ENCODE assay signal across 8 cellular contexts in the genomic region with DNA sequence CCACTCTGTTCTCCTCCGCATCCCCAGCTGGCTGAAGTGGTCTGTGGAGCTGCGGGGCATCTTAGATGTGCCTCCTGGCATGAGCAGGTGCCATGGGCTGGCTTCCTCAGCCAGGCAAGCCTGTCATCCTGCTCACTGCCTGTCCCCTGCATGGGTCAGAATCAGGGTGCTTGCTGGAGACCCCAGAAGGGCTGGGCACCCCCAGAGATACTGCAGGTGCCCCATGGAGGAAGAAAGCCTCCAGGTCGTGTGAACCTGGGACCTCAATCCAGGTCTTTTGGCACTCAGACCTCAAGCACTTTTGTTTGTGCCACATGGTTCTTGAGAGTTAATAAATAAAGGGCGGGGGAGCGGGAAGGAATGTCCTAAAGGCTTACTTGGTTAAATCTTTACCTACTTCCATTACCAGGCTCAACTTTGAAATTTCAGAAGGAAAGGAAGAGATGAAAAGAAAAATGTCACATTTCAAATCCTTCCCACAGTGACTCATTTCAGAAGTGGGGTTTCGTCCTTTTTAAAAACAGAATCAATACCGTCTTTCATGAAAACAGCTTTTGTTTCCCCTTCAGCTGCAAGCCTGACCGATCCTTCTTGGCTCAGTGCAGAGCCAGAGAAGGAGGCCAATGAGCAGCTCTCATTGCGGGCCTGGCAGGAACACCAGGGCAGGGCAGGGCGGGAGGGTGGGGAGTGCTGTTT.
DNase-seq lines count a peak whose midpoint lies in the region; ATAC-seq and TF ChIP-seq lines count a peak whose summit lies in the region.

No MANE protein-coding gene starts in this region.

- H3K4me1 ChIP-seq in mammary epithelial cell (ENCODE audit: insufficient read depth, low read length) (peaks cover 31% of the 10 kb centered on the region), ascending aorta (peaks cover 2 to 6% of the 10 kb centered on the region in 2 donors)

- no peaks in the 10 kb centered on the region for H3K36me3 ChIP-seq in mammary epithelial cell (ENCODE audit: insufficient read depth, low read length)
- no peaks in the 10 kb centered on the region for H3K36me3 ChIP-seq in brain microvascular endothelial cell (replicated peaks)
- no peaks in the 10 kb centered on the region for H3K36me3 ChIP-seq in ascending aorta

- peak overlapping the region; percentile 50 for H3K4me2 ChIP-seq in mammary epithelial cell (ENCODE audit: insufficient read depth, low read depth, low read length)

- peak; percentile 59 for DNase-seq in mammary epithelial cell
- DNase-seq in pons (ENCODE audit: low spot score) = peak; percentile 94
- no peak for DNase-seq in NAMALWA (ENCODE audit: low spot score)
- DNase-seq in brain microvascular endothelial cell = no peak
- DNase-seq in activated gamma-delta T cell treated with Interleukin-2 at 50 U/mL for 16 hours = no peak
- no peak for DNase-seq in ascending aorta (ENCODE audit: low spot score in 2 of 2)

- H3K4me3 ChIP-seq in mammary epithelial cell (replicated peaks in 1 of 3; ENCODE audit: insufficient read depth in 1 of 3, low read depth in 2 of 3, low read length in 3 of 3) (no peak overlapping the region), brain microvascular endothelial cell (ENCODE audit: low read depth, low read length) (no peak overlapping the region), ascending aorta (no peak overlapping the region)

- CTCF ChIA-PET in mammary epithelial cell (lab: Charles Lee; ENCODE audit: low non-redundant PET) = no interaction called here

- ATAC-seq in GM19023 (IDR thresholded peaks at IDR 0.05; ENCODE audit: unreplicated experiment) = peak; percentile 87
- ATAC-seq in HG02970 (IDR thresholded peaks at IDR 0.05; ENCODE audit: low FRiP score, unreplicated experiment) = peak; percentile 73

- H3K9ac ChIP-seq in mammary epithelial cell (ENCODE audit: insufficient read depth, low read length) = no peak overlapping the region

- TF ChIP-seq CTCF in mammary epithelial cell (conservative IDR thresholded peaks at IDR 0.05 in 1 of 2, IDR thresholded peaks at IDR 0.05 in 1 of 2; ENCODE audit: extremely low read depth in 1 of 2, insufficient read depth in 1 of 2, low read depth in 1 of 2, low read length in 2 of 2) (no peak), brain microvascular endothelial cell (IDR thresholded peaks at IDR 0.05; ENCODE audit: low read depth, low read length, missing control alignments) (no peak), ascending aorta (IDR thresholded peaks at IDR 0.05) (no peak)

- H2AFZ ChIP-seq in mammary epithelial cell (ENCODE audit: low read depth, low read length) = peak overlapping the region; percentile 76

- H3K79me2 ChIP-seq in mammary epithelial cell (ENCODE audit: insufficient read depth, low read length) = no peaks in the 10 kb centered on the region

- intact Hi-C loops in mammary epithelial cell (cut with micrococcal nuclease) (no loop called here), ascending aorta (cut with DNase I) (loop anchor here (10.0 kb wide), 1 partner anchor 62 kb away; no protein-coding TSS in a partner anchor)

- no peaks in the 10 kb centered on the region for H4K20me1 ChIP-seq in mammary epithelial cell (ENCODE audit: insufficient read depth, low read length)

- H3K27me3 ChIP-seq in mammary epithelial cell (ENCODE audit: insufficient read depth, low read length) (no peaks in the 10 kb centered on the region), brain microvascular endothelial cell (replicated peaks) (no peaks in the 10 kb centered on the region), ascending aorta (no peaks in the 10 kb centered on the region)

- BruUV-seq in mammary epithelial cell (replicated peaks; lab: Mats Ljungman, UMichigan) = no TSS peak

- dilution Hi-C loops in mammary epithelial cell (cut with HindIII; ENCODE audit: low sequenced_read_pairs) = loop anchor here (5.0 kb wide), 3 partner anchors 51 to 81 kb away; no protein-coding TSS in a partner anchor

- 29% methylated on average over 8 of the region's 10 CpGs for WGBS in mammary epithelial cell (ENCODE audit: low coverage, missing lambda C conversion rate)

- in situ Hi-C loops in mammary epithelial cell (cut with MboI; ENCODE audit: low sequenced_read_pairs in 2 of 2) = no loop called here
- in situ Hi-C loops in brain microvascular endothelial cell (cut with HindIII; ENCODE audit: low pct_ligation_motif_present, low sequenced_read_pairs) = no loop called here

- peak overlapping the region; percentile 40 for H3K27ac ChIP-seq in mammary epithelial cell (ENCODE audit: insufficient read depth, low read depth, low read length)
- no peak overlapping the region for H3K27ac ChIP-seq in brain microvascular endothelial cell
- H3K27ac ChIP-seq in ascending aorta = peak overlapping the region in 1 of 2 donors; percentile 16

- no peaks in the 10 kb centered on the region for H3K9me3 ChIP-seq in mammary epithelial cell (replicated peaks; ENCODE audit: insufficient read depth, low read length)
- H3K9me3 ChIP-seq in ascending aorta = no peaks in the 10 kb centered on the region

Comparison
In these comparisons a context has a peak if more than half of its experiments do, and no peak if none do; other contexts are left out.
1. DNase-seq: peak in mammary epithelial cell (single experiment) and pons (single experiment); none in NAMALWA (single experiment), brain microvascular endothelial cell (single experiment), activated gamma-delta T cell treated with Interleukin-2 at 50 U/mL for 16 hours (single experiment) and ascending aorta (0 of 2).